Comparison of ENCODE assay signal across 11 cellular contexts in the genomic region with DNA sequence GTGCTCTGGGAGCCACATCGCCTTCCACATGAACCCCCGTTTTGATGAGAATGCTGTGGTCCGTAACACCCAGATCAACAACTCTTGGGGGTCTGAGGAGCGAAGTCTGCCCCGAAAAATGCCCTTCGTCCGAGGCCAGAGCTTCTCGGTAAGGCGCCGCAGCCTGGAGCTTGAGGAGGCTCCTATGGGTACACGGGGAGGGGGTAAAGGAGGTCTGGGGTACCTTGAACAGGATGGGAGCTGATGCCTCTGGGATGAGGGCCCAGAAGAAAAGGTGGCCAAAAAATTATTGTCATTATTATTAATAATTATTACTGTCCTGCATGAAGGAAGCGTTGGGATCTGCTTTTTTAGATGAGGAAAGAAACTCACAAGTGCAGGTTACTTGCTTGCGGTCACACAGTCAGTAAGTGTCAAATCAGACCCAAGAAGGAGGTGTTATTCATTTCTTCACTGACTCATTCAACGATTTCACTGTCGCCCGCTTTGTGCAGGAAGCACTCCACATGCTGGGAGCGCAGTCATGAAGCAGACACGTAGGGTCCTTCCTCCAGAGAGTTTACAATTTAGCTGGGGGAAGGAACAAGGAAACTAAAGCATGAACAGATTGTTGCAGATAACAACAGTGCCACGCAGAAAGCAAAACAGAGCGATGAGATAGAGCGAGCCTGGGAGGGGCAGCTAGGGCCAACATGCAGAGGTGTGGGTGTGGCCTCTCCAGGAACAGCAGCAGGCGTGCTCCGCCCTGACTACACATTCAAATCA. TPM values are rescaled to one million over a fixed set of nuclear protein-coding genes. Genes with fewer than 3 reads are reported as not detected.
A peak's percentile ranks its signal among the peaks of the same experiment; 100 is the strongest.
DNase-seq lines count a peak whose midpoint lies in the region; ATAC-seq and TF ChIP-seq lines count a peak whose summit lies in the region.
"Not testable (repeated sequence)": the region's sequence is repeated elsewhere in the genome, so short reads cannot be mapped to it uniquely, and the experiment has no call there.
"Had no signal": no experiment of that assay in that cellular context is flagged by ENCODE, and none has a peak within 500 bp of the region (broad histone marks: within the 10 kb centered on the region; RNA-seq: fewer than 3 reads in every experiment).

No MANE protein-coding gene starts in this region.

- peak overlapping the region; percentile 14 for H3K4me3 Mint-ChIP-seq in activated CD8-positive, alpha-beta T cell treated with anti-CD3 and anti-CD28 coated beads for 36 hours
- peak overlapping the region; percentile 75 for H3K4me3 Mint-ChIP-seq in activated naive CD8-positive, alpha-beta T cell treated with anti-CD3 and anti-CD28 coated beads, Interleukin-2, amount 10 ng/mL, durations not matched to agents 7 days and 5 days

- H3K27ac Mint-ChIP-seq in activated CD8-positive, alpha-beta T cell treated with anti-CD3 and anti-CD28 coated beads for 36 hours = peak overlapping the region; percentile 57
- H3K27ac Mint-ChIP-seq in activated naive CD8-positive, alpha-beta T cell treated with anti-CD3 and anti-CD28 coated beads, Interleukin-2, amount 10 ng/mL, durations not matched to agents 7 days and 5 days = peak overlapping the region; percentile 87

- H3K9me3 Mint-ChIP-seq in activated CD8-positive, alpha-beta T cell treated with anti-CD3 and anti-CD28 coated beads for 36 hours; activated naive CD8-positive, alpha-beta T cell treated with anti-CD3 and anti-CD28 coated beads, Interleukin-2, amount 10 ng/mL, durations not matched to agents 7 days and 5 days: not testable (repeated sequence)

- not testable (repeated sequence) for H3K36me3 ChIP-seq in left lung

- not testable (repeated sequence) for H3K27ac ChIP-seq in left lung

- not testable (repeated sequence) for H3K9me3 ChIP-seq in left lung

- intact Hi-C loops in activated CD8-positive, alpha-beta T cell treated with anti-CD3 and anti-CD28 coated beads for 36 hours (cut with micrococcal nuclease); left lung (cut with DNase I): not testable (repeated sequence)

- CTCF ChIA-PET in activated CD8-positive, alpha-beta T cell treated with anti-CD3 and anti-CD28 coated beads for 36 hours (lab: Charles Lee) = not testable (repeated sequence)

- POLR2A ChIA-PET in activated CD8-positive, alpha-beta T cell treated with anti-CD3 and anti-CD28 coated beads for 36 hours (lab: Charles Lee); activated naive CD8-positive, alpha-beta T cell treated with anti-CD3 and anti-CD28 coated beads, Interleukin-2, amount 10 ng/mL, durations not matched to agents 7 days and 5 days (lab: Charles Lee): not testable (repeated sequence)

- not testable (repeated sequence) for H3K4me3 ChIP-seq in left lung

- H3K4me1 Mint-ChIP-seq in activated CD8-positive, alpha-beta T cell treated with anti-CD3 and anti-CD28 coated beads for 36 hours (ENCODE audit: low read depth); activated naive CD8-positive, alpha-beta T cell treated with anti-CD3 and anti-CD28 coated beads, Interleukin-2, amount 10 ng/mL, durations not matched to agents 7 days and 5 days: not testable (repeated sequence)

- not testable (repeated sequence) for H3K27me3 ChIP-seq in left lung

- not testable (repeated sequence) for TF ChIP-seq CTCF in activated CD8-positive, alpha-beta T cell treated with anti-CD3 and anti-CD28 coated beads for 36 hours (IDR thresholded peaks at IDR 0.05); left lung (IDR thresholded peaks at IDR 0.05)

- ATAC-seq in GM18867 (IDR thresholded peaks at IDR 0.05; ENCODE audit: unreplicated experiment) (peak; percentile 64), HG02759 (IDR thresholded peaks at IDR 0.05; ENCODE audit: unreplicated experiment) (peak; percentile 68), left lung (peak; percentile 65)
- peak; percentile 92 for ATAC-seq in activated CD8-positive, alpha-beta T cell treated with anti-CD3 and anti-CD28 coated beads for 36 hours
- peak; percentile 86 for ATAC-seq in activated naive CD8-positive, alpha-beta T cell treated with anti-CD3 and anti-CD28 coated beads, Interleukin-2, amount 10 ng/mL, durations not matched to agents 7 days and 5 days (ENCODE audit: low read depth)

- not testable (repeated sequence) for H3K27me3 Mint-ChIP-seq in activated CD8-positive, alpha-beta T cell treated with anti-CD3 and anti-CD28 coated beads for 36 hours; activated naive CD8-positive, alpha-beta T cell treated with anti-CD3 and anti-CD28 coated beads, Interleukin-2, amount 10 ng/mL, durations not matched to agents 7 days and 5 days

- not testable (repeated sequence) for H3K4me1 ChIP-seq in left lung

- H3K36me3 Mint-ChIP-seq in activated CD8-positive, alpha-beta T cell treated with anti-CD3 and anti-CD28 coated beads for 36 hours (ENCODE audit: low read depth); activated naive CD8-positive, alpha-beta T cell treated with anti-CD3 and anti-CD28 coated beads, Interleukin-2, amount 10 ng/mL, durations not matched to agents 7 days and 5 days: not testable (repeated sequence)

- peak; percentile 33 for DNase-seq in CD1c-positive myeloid dendritic cell (ENCODE audit: extremely low spot score)
- peak; percentile 20 for DNase-seq in MV-4-11 (lab: John Stamatoyannopoulos, UW)
- peak; percentile 76 for DNase-seq in activated CD8-positive, alpha-beta T cell treated with anti-CD3 and anti-CD28 coated beads for 36 hours
- DNase-seq in activated naive CD8-positive, alpha-beta T cell treated with anti-CD3 and anti-CD28 coated beads, Interleukin-2, amount 10 ng/mL, durations not matched to agents 7 days and 5 days; left lung: not testable (repeated sequence)
- DNase-seq in stimulated activated CD4-positive, alpha-beta T cell treated with anti-CD3 and anti-CD28 coated beads, Interleukin-4, amount 100 ng/mL, for 24 hours = peak; percentile 33

RNA-seq across cellular contexts. Expression of gene LGALS9C, which starts 16.3 kb away (rescaled TPM):
- not detected for total RNA-seq in activated CD8-positive, alpha-beta T cell treated with anti-CD3 and anti-CD28 coated beads for 36 hours
- total RNA-seq in activated naive CD8-positive, alpha-beta T cell treated with anti-CD3 and anti-CD28 coated beads, Interleukin-2, amount 10 ng/mL, durations not matched to agents 7 days and 5 days = 1 to 10 TPM; 5.9 to 6.5 TPM
- total RNA-seq in left lung = under 1 TPM in 1 of 2 donors, not detected in 1; 0.45 TPM
- total RNA-seq: A673, fibroblast of lung, left cardiac atrium had no signal

Comparison
In these comparisons a context has a peak if more than half of its experiments do, and no peak if none do; other contexts are left out.
1. RNA of gene LGALS9C, which starts 16.3 kb away (total RNA-seq): 5.9 to 6.5 TPM in activated naive CD8-positive, alpha-beta T cell treated with anti-CD3 and anti-CD28 coated beads, Interleukin-2, amount 10 ng/mL, durations not matched to agents 7 days and 5 days; 0.45 TPM in left lung and not detected in activated CD8-positive, alpha-beta T cell treated with anti-CD3 and anti-CD28 coated beads for 36 hours; every median in the first group is over 4 times any median in the second.
2. Peak in every context shown above with its lines, with median percentiles within 50 percentile points of each other: ATAC-seq.